In the genomic region with DNA sequence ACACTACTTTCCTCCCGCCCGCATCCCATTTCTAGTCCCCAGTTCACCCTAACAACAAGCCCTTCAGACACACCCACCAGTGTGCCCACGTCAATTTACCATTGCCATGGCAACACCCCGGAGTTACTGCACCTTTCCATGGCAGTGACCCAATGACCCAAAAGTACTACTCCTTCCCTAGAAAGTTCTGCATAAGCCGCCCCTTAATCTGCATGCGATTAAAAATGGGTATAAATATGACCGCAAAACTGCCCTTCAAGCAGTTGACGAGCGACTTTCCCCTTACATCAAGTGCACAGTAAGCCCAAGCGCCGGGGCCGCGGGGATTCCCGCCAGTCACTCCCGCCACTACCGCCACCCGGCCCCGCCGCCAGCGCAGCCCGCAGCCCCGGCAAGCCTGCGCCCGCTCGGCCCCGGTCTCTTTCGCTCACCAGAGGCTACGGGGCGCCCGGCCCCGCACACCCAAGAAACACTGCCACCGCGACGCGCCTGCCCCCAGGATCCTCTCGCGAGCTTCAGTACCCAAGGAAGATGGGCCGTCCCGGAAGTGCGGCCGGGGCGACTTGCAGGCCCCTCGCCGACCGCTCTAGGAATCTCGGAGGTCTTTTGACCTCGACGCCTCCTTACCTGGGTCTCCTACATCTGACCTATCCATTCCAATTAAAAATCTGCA, we compare ENCODE assay signal across 8 cellular contexts. TPM values are rescaled to one million over a fixed set of nuclear protein-coding genes. Genes with fewer than 3 reads are reported as not detected.
DNase-seq lines count a peak whose midpoint lies in the region; ATAC-seq, FAIRE-seq and TF ChIP-seq lines count a peak whose summit lies in the region.

No MANE protein-coding gene starts in this region.

- H3K4me1 Mint-ChIP-seq in CD4-positive, CD25-positive, alpha-beta regulatory T cell: peaks cover 0 to 17% (median 6%) of the 10 kb centered on the region in 4 donors

- intact Hi-C loops in colonic mucosa (cut with DNase I) (no loop called here), kidney (cut with DNase I) (no loop called here)

- no peaks in the 10 kb centered on the region for H3K4me1 ChIP-seq in CD4-positive, CD25-positive, alpha-beta regulatory T cell (ENCODE audit: control insufficient read depth, insufficient read depth, low read length, poor library complexity, severe bottlenecking)
- H3K4me1 ChIP-seq in colonic mucosa: no peaks in the 10 kb centered on the region
- H3K4me1 ChIP-seq in kidney (ENCODE audit: control insufficient read depth in 1 of 2, insufficient read depth in 1 of 2, low read depth in 1 of 2, low read length in 2 of 2): peaks cover 3 to 5% of the 10 kb centered on the region in 2 donors

- peak; percentile 56 to 68 for ATAC-seq in CD4-positive, CD25-positive, alpha-beta regulatory T cell (ENCODE audit: low read depth in 2 of 2)
- ATAC-seq in GM18868 (IDR thresholded peaks at IDR 0.05; ENCODE audit: unreplicated experiment): no peak

- no peak overlapping the region for H3K27ac ChIP-seq in CD4-positive, CD25-positive, alpha-beta regulatory T cell (ENCODE audit: insufficient read depth, low read length, poor library complexity, severe bottlenecking)
- H3K27ac ChIP-seq in colonic mucosa: no peak overlapping the region
- no peak overlapping the region for H3K27ac ChIP-seq in kidney (ENCODE audit: low read depth in 2 of 2, low read length in 2 of 2)

- H3K9me3 ChIP-seq in CD4-positive, CD25-positive, alpha-beta regulatory T cell (ENCODE audit: control insufficient read depth in 2 of 2, low read length in 2 of 2): peaks cover 15 to 24% of the 10 kb centered on the region in 2 experiments
- no peaks in the 10 kb centered on the region for H3K9me3 ChIP-seq in colonic mucosa
- H3K9me3 ChIP-seq in kidney (ENCODE audit: control insufficient read depth in 1 of 2, low read length in 2 of 2): peaks cover 0 to 3% of the 10 kb centered on the region in 2 donors

- peak overlapping the region; percentile 60 to 92 (median 74) for H3K4me3 Mint-ChIP-seq in CD4-positive, CD25-positive, alpha-beta regulatory T cell

- DNase-seq in CD4-positive, CD25-positive, alpha-beta regulatory T cell: peak; percentile 5 to 60 (median 40)
- peak; percentile 79 for DNase-seq in GM20000 (ENCODE audit: low spot score)
- DNase-seq in NCI-H1105 (lab: John Stamatoyannopoulos, UW): peak; percentile 74
- peak; percentile 7 for DNase-seq in activated CD4-positive, CD25-positive, alpha-beta regulatory T cell treated with anti-CD3 and anti-CD28 coated beads, Interleukin-2, amount 50 U/mL, for 16 hours (ENCODE audit: low read depth, low spot score)
- peak; percentile 60 for DNase-seq in colonic mucosa
- peak; percentile 91 for DNase-seq in kidney
- peak; percentile 12 to 54 (median 21) for DNase-seq in stimulated activated CD4-positive, alpha-beta T cell treated with anti-CD3 and anti-CD28 coated beads, Interleukin-12 subunit alpha, Interleukin-12 subunit beta, amount 100 ng/mL, for 48 hours (ENCODE audit: low read depth in 2 of 3, low spot score in 1 of 3)

- H3K27me3 ChIP-seq in CD4-positive, CD25-positive, alpha-beta regulatory T cell (ENCODE audit: control insufficient read depth, insufficient read depth, low read length): peaks cover 14% of the 10 kb centered on the region
- H3K27me3 ChIP-seq in colonic mucosa: no peaks in the 10 kb centered on the region

- H3K36me3 ChIP-seq in CD4-positive, CD25-positive, alpha-beta regulatory T cell (ENCODE audit: control insufficient read depth, insufficient read depth, low read length): no peaks in the 10 kb centered on the region
- H3K36me3 ChIP-seq in colonic mucosa (no peaks in the 10 kb centered on the region), kidney (ENCODE audit: control insufficient read depth in 1 of 2, insufficient read depth in 2 of 2, low read length in 2 of 2) (no peaks in the 10 kb centered on the region)

- peak overlapping the region; percentile 59 for H3K4me3 ChIP-seq in CD4-positive, CD25-positive, alpha-beta regulatory T cell (ENCODE audit: low read depth, low read length)
- H3K4me3 ChIP-seq in colonic mucosa (peak overlapping the region; percentile 62), kidney (ENCODE audit: low read length in 2 of 2) (peak overlapping the region; percentile 72 to 74)

- peaks cover 0 to 55% (median 9%) of the 10 kb centered on the region in 7 donors for H3K9me3 Mint-ChIP-seq in CD4-positive, CD25-positive, alpha-beta regulatory T cell

- peaks cover 21% of the 10 kb centered on the region for H3K27me3 Mint-ChIP-seq in CD4-positive, CD25-positive, alpha-beta regulatory T cell

- H3K9ac ChIP-seq in colonic mucosa (ENCODE audit: low read depth in 2 of 2, low read length in 2 of 2) (peak overlapping the region in 1 of 2 donors; percentile 62), kidney (ENCODE audit: low read length in 2 of 2) (peak overlapping the region in 1 of 2 donors; percentile 35)

- peaks cover 14% of the 10 kb centered on the region for H3K36me3 Mint-ChIP-seq in CD4-positive, CD25-positive, alpha-beta regulatory T cell

- no peak for FAIRE-seq in kidney (lab: Jason Lieb, UNC)

- TF ChIP-seq CTCF in GM20000 (IDR thresholded peaks at IDR 0.05; ENCODE audit: extremely low read depth, missing control alignments): no peak
- TF ChIP-seq CTCF in colonic mucosa (IDR thresholded peaks at IDR 0.05): no peak
- TF ChIP-seq CTCF in kidney (IDR thresholded peaks at IDR 0.05; ENCODE audit: borderline replicate concordance, extremely low read depth, insufficient read depth): no peak

- H3K27ac Mint-ChIP-seq in CD4-positive, CD25-positive, alpha-beta regulatory T cell: peak overlapping the region in 2 of 3 donors; percentile 48 to 50

RNA-seq across cellular contexts. Expression of a gene that starts 27.2 kb away (rescaled TPM):
- 0.94 TPM for total RNA-seq in CD4-positive, CD25-positive, alpha-beta regulatory T cell
- 1 to 10 TPM; 1.3 to 4.2 (median 1.8) TPM for polyA plus RNA-seq in CD4-positive, CD25-positive, alpha-beta regulatory T cell
- total RNA-seq in colonic mucosa: 1 to 10 TPM; 3.3 to 3.5 TPM
- 6.0 TPM for total RNA-seq in kidney
- 2.3 TPM for polyA plus RNA-seq in kidney (ENCODE audit: insufficient read depth, low read depth, low replicate concordance)

RNA-seq across cellular contexts. Expression of a gene that starts 36.7 kb away (rescaled TPM):
- total RNA-seq in CD4-positive, CD25-positive, alpha-beta regulatory T cell: 0.96 TPM
- 1 to 10 TPM in 1 of 4 donors, under 1 TPM in 2, not detected in 1; 0.52 to 1.2 (median 0.87) TPM for polyA plus RNA-seq in CD4-positive, CD25-positive, alpha-beta regulatory T cell
- total RNA-seq in colonic mucosa (1 to 10 TPM; 6.6 to 7.4 TPM), kidney (11.6 TPM)
- polyA plus RNA-seq in kidney (ENCODE audit: insufficient read depth, low read depth, low replicate concordance): 2.6 TPM

RNA-seq across cellular contexts. Expression of a gene that starts 44.2 kb away (rescaled TPM):
- total RNA-seq in CD4-positive, CD25-positive, alpha-beta regulatory T cell: 0.67 TPM
- 1 to 10 TPM; 1.8 to 2.9 (median 2.5) TPM for polyA plus RNA-seq in CD4-positive, CD25-positive, alpha-beta regulatory T cell
- total RNA-seq in colonic mucosa (1 to 10 TPM; 3.0 TPM), kidney (4.2 TPM)
- polyA plus RNA-seq in kidney (ENCODE audit: insufficient read depth, low read depth, low replicate concordance): 1.5 TPM

Comparison
In these comparisons a context has a peak if more than half of its experiments do, and no peak if none do; other contexts are left out.
1. DNase-seq: peak in every context shown above with its lines; median percentile 91 in kidney; 79 in GM20000; 74 in NCI-H1105; 60 in colonic mucosa; 40 in CD4-positive, CD25-positive, alpha-beta regulatory T cell; 21 in stimulated activated CD4-positive, alpha-beta T cell treated with anti-CD3 and anti-CD28 coated beads, Interleukin-12 subunit alpha, Interleukin-12 subunit beta, amount 100 ng/mL, for 48 hours; 7 in activated CD4-positive, CD25-positive, alpha-beta regulatory T cell treated with anti-CD3 and anti-CD28 coated beads, Interleukin-2, amount 50 U/mL, for 16 hours.